ENCODE assay signal across 8 cellular contexts in the genomic region with DNA sequence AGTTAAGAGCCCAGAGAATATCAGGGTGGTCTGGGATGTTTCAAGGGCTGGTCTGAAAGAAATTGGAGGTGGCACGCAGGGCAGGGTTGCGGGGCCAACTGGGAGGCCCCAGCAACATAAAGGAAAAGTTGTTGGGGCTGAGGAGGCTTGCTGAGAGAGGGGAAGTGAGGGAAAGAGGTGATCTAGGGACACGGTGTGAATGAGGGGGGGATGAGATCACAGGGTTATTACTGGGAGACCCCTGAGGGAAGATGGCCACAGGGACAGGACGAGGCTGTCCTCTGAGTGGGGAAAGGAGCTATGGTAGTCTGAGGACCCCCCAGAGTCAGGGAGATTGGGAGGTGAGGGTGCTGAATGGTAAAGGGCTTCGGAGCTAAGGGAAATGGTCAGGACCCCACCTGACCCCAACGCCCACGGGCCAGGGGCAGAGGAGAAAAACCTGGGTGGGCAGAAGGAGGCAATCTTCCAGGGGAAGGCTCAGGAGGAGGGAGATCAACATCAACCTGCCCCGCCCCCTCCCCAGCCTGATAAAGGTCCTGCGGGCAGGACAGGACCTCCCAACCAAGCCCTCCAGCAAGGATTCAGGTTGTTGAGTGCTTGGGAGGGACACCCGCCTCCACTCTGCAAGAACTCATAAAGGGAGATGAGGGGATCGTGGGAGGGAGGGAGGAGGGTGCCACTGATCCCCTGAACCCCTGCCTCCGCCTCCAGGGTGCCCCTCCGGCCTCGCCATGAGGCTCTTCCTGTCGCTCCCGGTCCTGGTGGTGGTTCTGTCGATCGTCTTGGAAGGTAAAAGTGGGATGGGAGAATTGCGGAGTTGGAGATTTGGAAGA. TPM values are rescaled to one million over a fixed set of nuclear protein-coding genes. Genes with fewer than 3 reads are reported as not detected.
DNase-seq lines count a peak whose midpoint lies in the region; ATAC-seq, FAIRE-seq and TF ChIP-seq lines count a peak whose summit lies in the region.
"Not testable (repeated sequence)": the region's sequence is repeated elsewhere in the genome, so short reads cannot be mapped to it uniquely, and the experiment has no call there.
"Had no signal": no experiment of that assay in that cellular context is flagged by ENCODE, and none has a peak within 500 bp of the region (broad histone marks: within the 10 kb centered on the region; RNA-seq: fewer than 3 reads in every experiment).

No MANE protein-coding gene starts in this region.

- not testable (repeated sequence) for DNase-seq in A549 (ENCODE audit: low read depth in 1 of 2, low spot score in 1 of 2); activated CD4-positive, alpha-beta T cell treated with anti-CD3 and anti-CD28 coated beads for 36 hours; dorsolateral prefrontal cortex
- peak in 1 of 6 donors; percentile 13 for DNase-seq in pancreas

- H3K27me3 ChIP-seq in dorsolateral prefrontal cortex, pancreas: not testable (repeated sequence)

- POLR2A ChIA-PET in A549 (lab: Yijun Ruan, JAX), result interaction anchor here (1.2 kb wide), 1 partner anchor 11 kb away, joined by 6 read pairs; no protein-coding TSS in a partner anchor
- POLR2A ChIA-PET in activated CD4-positive, alpha-beta T cell treated with anti-CD3 and anti-CD28 coated beads for 36 hours (lab: Charles Lee), result not testable (repeated sequence)

- FAIRE-seq in A549 (lab: Jason Lieb, UNC), result peak; percentile 67
- not testable (repeated sequence) for FAIRE-seq in pancreas (lab: Jason Lieb, UNC)

- not testable (repeated sequence) for H3K9me3 Mint-ChIP-seq in activated CD4-positive, alpha-beta T cell treated with anti-CD3 and anti-CD28 coated beads for 36 hours (ENCODE audit: low read depth)

- not testable (repeated sequence) for H3K36me3 Mint-ChIP-seq in activated CD4-positive, alpha-beta T cell treated with anti-CD3 and anti-CD28 coated beads for 36 hours (ENCODE audit: low read depth)

- peak overlapping the region; percentile 85 for H3K4me2 ChIP-seq in A549

- H3K27ac ChIP-seq in A549 (peak overlapping the region; percentile 62 to 80), dorsolateral prefrontal cortex (peak overlapping the region in 8 of 59 donors; percentile 11 to 77 (median 62))
- H3K27ac ChIP-seq in pancreas, result not testable (repeated sequence)

- intact Hi-C loops in activated CD4-positive, alpha-beta T cell treated with anti-CD3 and anti-CD28 coated beads for 36 hours (cut with DNase I, micrococcal nuclease); dorsolateral prefrontal cortex (cut with DNase I); pancreas (cut with DNase I): not testable (repeated sequence)

- TF ChIP-seq CTCF in A549 (IDR thresholded peaks at IDR 0.05); dorsolateral prefrontal cortex (IDR thresholded peaks at IDR 0.05 in 54 of 56, conservative IDR thresholded peaks at IDR 0.05 in 2 of 56; ENCODE audit: low read depth in 1 of 56, partially characterized antibody in 56 of 56); pancreas (IDR thresholded peaks at IDR 0.05): not testable (repeated sequence)

- not testable (repeated sequence) for H3K27ac Mint-ChIP-seq in activated CD4-positive, alpha-beta T cell treated with anti-CD3 and anti-CD28 coated beads for 36 hours

- TF ChIP-seq RAD21 in A549 (conservative IDR thresholded peaks at IDR 0.05 in 1 of 2, IDR thresholded peaks at IDR 0.05 in 1 of 2), result not testable (repeated sequence)

- 41% methylated on average over 18 of the region's 19 CpGs for WGBS in A549 (ENCODE audit: missing lambda C conversion rate)
- 44 to 58% methylated on average over 16 to 17 of the region's 19 CpGs for WGBS in pancreas, 2 donors

- peaks cover 17% of the 10 kb centered on the region for H3K27me3 Mint-ChIP-seq in activated CD4-positive, alpha-beta T cell treated with anti-CD3 and anti-CD28 coated beads for 36 hours

- not testable (repeated sequence) for TF ChIP-seq POLR2A in A549 (IDR thresholded peaks at IDR 0.05; ENCODE audit: low read length)

- H3K4me1 Mint-ChIP-seq in activated CD4-positive, alpha-beta T cell treated with anti-CD3 and anti-CD28 coated beads for 36 hours, result not testable (repeated sequence)

- TF ChIP-seq EP300 in A549 (IDR thresholded peaks at IDR 0.05), result not testable (repeated sequence)

- not testable (repeated sequence) for H3K36me3 ChIP-seq in pancreas

- not testable (repeated sequence) for H3K4me3 Mint-ChIP-seq in activated CD4-positive, alpha-beta T cell treated with anti-CD3 and anti-CD28 coated beads for 36 hours

- peak overlapping the region; percentile 34 for H3K4me3 ChIP-seq in A549
- H3K4me3 ChIP-seq in dorsolateral prefrontal cortex, result peak overlapping the region in 37 of 59 donors; percentile 12 to 58 (median 38)
- H3K4me3 ChIP-seq in iPS-18c (ENCODE audit: insufficient read depth, low read depth, low read length), result peak overlapping the region; percentile 28; the same call in 1 of the 2 replicates
- peak overlapping the region in 1 of 4 donors; percentile 25 for H3K4me3 ChIP-seq in pancreas

- peak; percentile 65 to 79 for ATAC-seq in A549
- peak; percentile 11 for ATAC-seq in HG02759 (IDR thresholded peaks at IDR 0.05; ENCODE audit: unreplicated experiment)
- ATAC-seq in activated CD4-positive, alpha-beta T cell treated with anti-CD3 and anti-CD28 coated beads for 36 hours, result peak; percentile 21
- ATAC-seq in pancreas, result peak in 3 of 4 donors; percentile 14 to 42 (median 20)

- CTCF ChIA-PET in A549 (lab: Yijun Ruan, JAX), result interaction anchor here (0.6 to 3.4 kb wide), 8 partner anchors 8 to 133 kb away, joined by 3 to 22 read pairs (median 5); a partner anchor contains a TSS
- CTCF ChIA-PET in activated CD4-positive, alpha-beta T cell treated with anti-CD3 and anti-CD28 coated beads for 36 hours (lab: Charles Lee), result not testable (repeated sequence)

- peaks cover 15% of the 10 kb centered on the region; the same call in 2 of the 3 replicates for H3K4me1 ChIP-seq in A549
- H3K4me1 ChIP-seq in pancreas, result not testable (repeated sequence)

- H3K9me3 ChIP-seq in A549; iPS-18c (ENCODE audit: control insufficient read depth, insufficient read depth, low read length); pancreas: not testable (repeated sequence)

RNA-seq across cellular contexts. Expression of a gene that starts 12.1 kb away (rescaled TPM):
- polyA plus RNA-seq in A549 (2011; rRNA removed) (82.1 and 88.7 TPM in 2 replicates), A549 (2017; fragmentation: RNase III; extraction: RNeasy Plus Mini Kit Qiagen cat#74134 plus additional on column Dnase treatment) (172 to 198 TPM (median 196 TPM) in 3 replicates), pancreas (1 to 10 TPM; 5.0 to 7.6 TPM)
- 145 and 171 TPM in 2 replicates for polyA plus RNA-seq in A549 (2012; cell fraction: cytosol; rRNA removed)
- 40.5 and 46.5 TPM in 2 replicates for polyA plus RNA-seq in A549 (2012; cell fraction: nucleus; rRNA removed)
- 21.8 and 24.4 TPM in 2 replicates for polyA minus RNA-seq in A549 (2011; rRNA and poly(A)+ RNA removed)
- total RNA-seq in activated CD4-positive, alpha-beta T cell treated with anti-CD3 and anti-CD28 coated beads for 36 hours, result 1 to 10 TPM; 2.8 to 2.9 TPM
- total RNA-seq in dorsolateral prefrontal cortex (10 to 100 TPM in 113 of 120 experiments, 1 to 10 TPM in 7; 2.2 to 88.6 (median 22.5) TPM), pancreas (100 to 1,000 TPM in 1 of 6 donors, 10 to 100 TPM in 1, 1 to 10 TPM in 4; 1.1 to 213 (median 5.7) TPM)
- polyA plus RNA-seq: naive thymus-derived CD4-positive, alpha-beta T cell had no signal

RNA-seq across cellular contexts. Expression of a gene that starts 15.6 kb away (rescaled TPM):
- polyA plus RNA-seq in A549 (2011; rRNA removed) (not detected in 2 replicates), A549 (2017; fragmentation: RNase III; extraction: RNeasy Plus Mini Kit Qiagen cat#74134 plus additional on column Dnase treatment) (not detected in 3 replicates), pancreas (not detected)
- not detected in 2 replicates for polyA plus RNA-seq in A549 (2012; cell fraction: cytosol; rRNA removed)
- polyA plus RNA-seq in A549 (2012; cell fraction: nucleus; rRNA removed), result not detected in 2 replicates
- not detected in 2 replicates for polyA minus RNA-seq in A549 (2011; rRNA and poly(A)+ RNA removed)
- total RNA-seq in activated CD4-positive, alpha-beta T cell treated with anti-CD3 and anti-CD28 coated beads for 36 hours, result not detected
- total RNA-seq in dorsolateral prefrontal cortex (1 to 10 TPM in 3 of 120 experiments, not detected in 117; 1.2 to 1.6 (median 1.3) TPM), pancreas (under 1 TPM in 1 of 6 donors, not detected in 5; 0.47 TPM)
- total RNA-seq: naive thymus-derived CD4-positive, alpha-beta T cell had no signal
- polyA plus RNA-seq: naive thymus-derived CD4-positive, alpha-beta T cell; small intestine had no signal

RNA-seq across cellular contexts. Expression of a gene that starts 19.4 kb away (rescaled TPM):
- polyA plus RNA-seq in A549 (2011; rRNA removed), result not detected in 2 replicates
- polyA plus RNA-seq in A549 (2012; cell fraction: cytosol; rRNA removed), result not detected in 2 replicates
- polyA plus RNA-seq in A549 (2012; cell fraction: nucleus; rRNA removed), result not detected in 2 replicates
- 0.27 TPM in 1 of 3 replicates, not detected in the others for polyA plus RNA-seq in A549 (2017; fragmentation: RNase III; extraction: RNeasy Plus Mini Kit Qiagen cat#74134 plus additional on column Dnase treatment)
- polyA minus RNA-seq in A549 (2011; rRNA and poly(A)+ RNA removed), result not detected in 2 replicates
- not detected for total RNA-seq in activated CD4-positive, alpha-beta T cell treated with anti-CD3 and anti-CD28 coated beads for 36 hours
- total RNA-seq in dorsolateral prefrontal cortex, result 10 to 100 TPM in 73 of 120 experiments, 1 to 10 TPM in 46, not detected in 1; 2.0 to 48.6 (median 11.6) TPM
- total RNA-seq in pancreas, result 10 to 100 TPM in 1 of 6 donors, 1 to 10 TPM in 1, under 1 TPM in 2, not detected in 2; 0.49 to 22.1 (median 3.8) TPM
- polyA plus RNA-seq in pancreas, result 1 to 10 TPM in 1 of 2 donors, under 1 TPM in 1; 0.54 to 2.2 TPM
- polyA plus RNA-seq: naive thymus-derived CD4-positive, alpha-beta T cell had no signal

RNA-seq across cellular contexts. Expression of a gene that starts 20.9 kb away (rescaled TPM):
- polyA plus RNA-seq in A549 (2011; rRNA removed), result 9.4 and 12.5 TPM in 2 replicates
- polyA plus RNA-seq in A549 (2012; cell fraction: cytosol; rRNA removed), result 14.3 and 17.4 TPM in 2 replicates
- 32.0 and 33.0 TPM in 2 replicates for polyA plus RNA-seq in A549 (2012; cell fraction: nucleus; rRNA removed)
- polyA plus RNA-seq in A549 (2017; fragmentation: RNase III; extraction: RNeasy Plus Mini Kit Qiagen cat#74134 plus additional on column Dnase treatment), result 16.2 to 31.9 TPM (median 20.2 TPM) in 3 replicates
- polyA minus RNA-seq in A549 (2011; rRNA and poly(A)+ RNA removed), result 1.7 and 4.0 TPM in 2 replicates
- under 1 TPM; 0.55 to 0.70 TPM for total RNA-seq in activated CD4-positive, alpha-beta T cell treated with anti-CD3 and anti-CD28 coated beads for 36 hours
- total RNA-seq in dorsolateral prefrontal cortex, result 1,000 to 10,000 TPM in 1 of 120 experiments, 100 to 1,000 TPM in 119; 258 to 1,236 (median 470) TPM
- 100 to 1,000 TPM in 1 of 6 donors, 10 to 100 TPM in 3, 1 to 10 TPM in 2; 3.1 to 379 (median 16.5) TPM for total RNA-seq in pancreas
- polyA plus RNA-seq in pancreas, result 10 to 100 TPM; 14.8 to 45.1 TPM
- polyA plus RNA-seq: naive thymus-derived CD4-positive, alpha-beta T cell had no signal

RNA-seq across cellular contexts. Expression of a gene that starts 28.7 kb away (rescaled TPM):
- 96.5 and 99.3 TPM in 2 replicates for polyA plus RNA-seq in A549 (2011; rRNA removed)
- polyA plus RNA-seq in A549 (2012; cell fraction: cytosol; rRNA removed), result 141 and 161 TPM in 2 replicates
- 421 and 534 TPM in 2 replicates for polyA plus RNA-seq in A549 (2012; cell fraction: nucleus; rRNA removed)
- polyA plus RNA-seq in A549 (2017; fragmentation: RNase III; extraction: RNeasy Plus Mini Kit Qiagen cat#74134 plus additional on column Dnase treatment), result 173 to 188 TPM (median 180 TPM) in 3 replicates
- polyA minus RNA-seq in A549 (2011; rRNA and poly(A)+ RNA removed), result 167 and 185 TPM in 2 replicates
- total RNA-seq in activated CD4-positive, alpha-beta T cell treated with anti-CD3 and anti-CD28 coated beads for 36 hours, result 10 to 100 TPM; 41.6 to 44.1 TPM
- total RNA-seq in dorsolateral prefrontal cortex, result 100 to 1,000 TPM; 131 to 199 (median 164) TPM
- total RNA-seq in pancreas, result 10 to 100 TPM; 56.4 to 73.6 (median 63.8) TPM
- polyA plus RNA-seq in pancreas, result 10 to 100 TPM; 74.5 to 81.9 TPM

Comparison
In these comparisons a context has a peak if more than half of its experiments do, and no peak if none do; other contexts are left out.
1. ATAC-seq: peak in every context shown above with its lines; median percentile 72 in A549; 21 in activated CD4-positive, alpha-beta T cell treated with anti-CD3 and anti-CD28 coated beads for 36 hours; 20 in pancreas; 11 in HG02759.